Comparison of ENCODE assay signal across 8 cellular contexts in genomic region chr18:21191596-21192307, GRCh38. TPM values are rescaled to one million over a fixed set of nuclear protein-coding genes. Genes with fewer than 3 reads are reported as not detected.
DNase-seq lines count a peak whose midpoint lies in the region; ATAC-seq and TF ChIP-seq lines count a peak whose summit lies in the region.

No MANE protein-coding gene starts in this region.

- no peak for ATAC-seq in GM18907 (IDR thresholded peaks at IDR 0.05; ENCODE audit: unreplicated experiment)
- no peak for ATAC-seq in GM21381 (IDR thresholded peaks at IDR 0.05; ENCODE audit: unreplicated experiment)

- DNase-seq in A172 (ENCODE audit: low spot score) (peak; percentile 59), GM04504 (ENCODE audit: low read depth) (peak; percentile 52), NCI-H1417 (lab: John Stamatoyannopoulos, UW) (peak; percentile 48 to 84 (median 57)), cardiac muscle cell (ENCODE audit: low read depth in 1 of 2, low spot score in 1 of 2) (peak; percentile 74 to 81), retinal pigment epithelial cell (ENCODE audit: low read depth) (no peak)

- TF ChIP-seq CTCF in VCaP (conservative IDR thresholded peaks at IDR 0.05) (peak; percentile 90), cardiac muscle cell (IDR thresholded peaks at IDR 0.05; ENCODE audit: low read depth, low read length) (peak; percentile 83), retinal pigment epithelial cell (conservative IDR thresholded peaks at IDR 0.05; ENCODE audit: low read depth, low read length) (peak; percentile 80)

- H3K27me3 ChIP-seq in cardiac muscle cell, result no peaks in the 10 kb centered on the region

- no peaks in the 10 kb centered on the region for H3K36me3 ChIP-seq in cardiac muscle cell

- H3K27ac ChIP-seq in VCaP, result no peak overlapping the region
- no peak overlapping the region for H3K27ac ChIP-seq in cardiac muscle cell

- H3K4me1 ChIP-seq in cardiac muscle cell (ENCODE audit: low read depth), result no peaks in the 10 kb centered on the region

- H3K4me3 ChIP-seq in cardiac muscle cell (no peak overlapping the region), retinal pigment epithelial cell (ENCODE audit: low read length) (no peak overlapping the region)

- no peaks in the 10 kb centered on the region for H3K9me3 ChIP-seq in cardiac muscle cell (ENCODE audit: low read depth)

RNA-seq across cellular contexts. Expression of gene GREB1L, which starts 50.3 kb away (rescaled TPM):
- total RNA-seq in A172 (2014; rRNA removed; shearing (Covaris generic)), result 3.5 and 4.0 TPM in 2 replicates
- total RNA-seq in cardiac muscle cell, result 5.2 and 7.8 TPM in 2 replicates
- 4.2 and 9.5 TPM in 2 replicates for polyA plus RNA-seq in cardiac muscle cell
